Comparison of ENCODE assay signal across 10 cellular contexts in genomic region chr7:83271212-83272099, GRCh38.
DNase-seq lines count a peak whose midpoint lies in the region; ATAC-seq, FAIRE-seq and TF ChIP-seq lines count a peak whose summit lies in the region.
"Had no signal": no experiment of that assay in that cellular context is flagged by ENCODE, and none has a peak within 500 bp of the region (broad histone marks: within the 10 kb centered on the region; RNA-seq: fewer than 3 reads in every experiment).

No MANE protein-coding gene starts in this region.

- no peaks in the 10 kb centered on the region for H4K20me1 ChIP-seq in osteoblast (ENCODE audit: insufficient read depth, low read length)
- H4K20me1 ChIP-seq: BLaER1 had no signal

- H3K4me3 ChIP-seq in bronchial epithelial cell (ENCODE audit: low read depth, low read length) (no peak overlapping the region), osteoblast (ENCODE audit: insufficient read depth, low read length) (no peak overlapping the region)
- H3K4me3 ChIP-seq: BLaER1 had no signal

- H3K27me3 ChIP-seq in bronchial epithelial cell (ENCODE audit: control insufficient read depth, insufficient read depth, low read length) (no peaks in the 10 kb centered on the region), osteoblast (ENCODE audit: insufficient read depth, low read length) (no peaks in the 10 kb centered on the region)
- H3K27me3 ChIP-seq: BLaER1 had no signal

- peak; percentile 57 for TF ChIP-seq CTCF in bronchial epithelial cell (IDR thresholded peaks at IDR 0.05; ENCODE audit: insufficient read depth, low read length, severe bottlenecking)
- TF ChIP-seq CTCF in osteoblast (IDR thresholded peaks at IDR 0.05; ENCODE audit: extremely low read depth, low read depth, low read length): peak; percentile 22

- no peaks in the 10 kb centered on the region for H3K79me2 ChIP-seq in osteoblast (ENCODE audit: insufficient read depth, low read length)

- no peaks in the 10 kb centered on the region for H3K27me3 Mint-ChIP-seq in activated T-cell treated with anti-CD3 and anti-CD28 coated beads, Interleukin-2, amount 50 U/mL, for 4 hours (ENCODE audit: low read depth)

- H3K4me1 Mint-ChIP-seq in activated T-cell treated with anti-CD3 and anti-CD28 coated beads, Interleukin-2, amount 50 U/mL, for 4 hours (ENCODE audit: low read depth): no peaks in the 10 kb centered on the region

- no peak for FAIRE-seq in bronchial epithelial cell (lab: Jason Lieb, UNC)

- no peak overlapping the region for H2AFZ ChIP-seq in osteoblast (ENCODE audit: low read length)

- H3K4me1 ChIP-seq in osteoblast (ENCODE audit: insufficient read depth, low read length): no peaks in the 10 kb centered on the region
- H3K4me1 ChIP-seq: BLaER1 had no signal

- peak; percentile 58 for DNase-seq in NCI-H2196 (lab: John Stamatoyannopoulos, UW; ENCODE audit: unreplicated experiment)
- no peak for DNase-seq in NCI-H2196 treated with DMSO at 0.1 percent for 48 hours (lab: John Stamatoyannopoulos, UW; ENCODE audit: unreplicated experiment)
- peak; percentile 58 for DNase-seq in NCI-H446 treated with DMSO at 0.1 percent for 48 hours (lab: John Stamatoyannopoulos, UW)
- peak; percentile 57 for DNase-seq in bronchial epithelial cell (ENCODE audit: low read depth)
- no peak for DNase-seq in osteoblast (ENCODE audit: insufficient read length, low spot score, missing footprints)
- DNase-seq in stimulated activated naive CD8-positive, alpha-beta T cell treated with anti-CD3 and anti-CD28 coated beads, Interleukin-15, Interleukin-2, amounts not matched to agents 100 U/mL and 50 U/mL, for 24 hours: no peak
- DNase-seq in activated T-cell treated with anti-CD3 and anti-CD28 coated beads, Interleukin-2, amount 50 U/mL, for 4 hours: no peak
- DNase-seq: right cardiac atrium had no signal

- H3K9me3 ChIP-seq in osteoblast (ENCODE audit: low read depth, low read length): no peaks in the 10 kb centered on the region
- H3K9me3 ChIP-seq: BLaER1 had no signal

- H3K4me3 Mint-ChIP-seq in activated T-cell treated with anti-CD3 and anti-CD28 coated beads, Interleukin-2, amount 50 U/mL, for 4 hours: no peak overlapping the region

- H3K9me3 Mint-ChIP-seq in activated T-cell treated with anti-CD3 and anti-CD28 coated beads, Interleukin-2, amount 50 U/mL, for 4 hours: peaks cover 19% of the 10 kb centered on the region

- H3K36me3 ChIP-seq in bronchial epithelial cell (ENCODE audit: control insufficient read depth, insufficient read depth, low read length) (no peaks in the 10 kb centered on the region), osteoblast (ENCODE audit: insufficient read depth, low read length) (no peaks in the 10 kb centered on the region)
- H3K36me3 ChIP-seq: BLaER1 had no signal

- no peak for ATAC-seq in stimulated activated naive CD8-positive, alpha-beta T cell treated with anti-CD3 and anti-CD28 coated beads, Interleukin-15, Interleukin-2, amounts not matched to agents 100 U/mL and 50 U/mL, for 24 hours
- no peak for ATAC-seq in activated T-cell treated with anti-CD3 and anti-CD28 coated beads, Interleukin-2, amount 50 U/mL, for 4 hours
- ATAC-seq in HG03139 (IDR thresholded peaks at IDR 0.05; ENCODE audit: unreplicated experiment): no peak

- no peak overlapping the region for H3K4me2 ChIP-seq in osteoblast (ENCODE audit: insufficient read depth, low read length)
- H3K4me2 ChIP-seq: BLaER1 had no signal

- H3K27ac ChIP-seq in osteoblast (ENCODE audit: low read depth, low read length): no peak overlapping the region
- H3K27ac ChIP-seq: BLaER1 had no signal

- no peaks in the 10 kb centered on the region for H3K36me3 Mint-ChIP-seq in activated T-cell treated with anti-CD3 and anti-CD28 coated beads, Interleukin-2, amount 50 U/mL, for 4 hours (ENCODE audit: insufficient read depth)

Comparison
In these comparisons a context has a peak if more than half of its experiments do, and no peak if none do; other contexts are left out.
1. DNase-seq: peak in NCI-H2196 (single experiment), NCI-H446 treated with DMSO at 0.1 percent for 48 hours (single experiment) and bronchial epithelial cell (single experiment); none in NCI-H2196 treated with DMSO at 0.1 percent for 48 hours (single experiment), osteoblast (single experiment), stimulated activated naive CD8-positive, alpha-beta T cell treated with anti-CD3 and anti-CD28 coated beads, Interleukin-15, Interleukin-2, amounts not matched to agents 100 U/mL and 50 U/mL, for 24 hours (single experiment) and activated T-cell treated with anti-CD3 and anti-CD28 coated beads, Interleukin-2, amount 50 U/mL, for 4 hours (single experiment).